ENCODE assay signal across 1 cellular context in the genomic region with DNA sequence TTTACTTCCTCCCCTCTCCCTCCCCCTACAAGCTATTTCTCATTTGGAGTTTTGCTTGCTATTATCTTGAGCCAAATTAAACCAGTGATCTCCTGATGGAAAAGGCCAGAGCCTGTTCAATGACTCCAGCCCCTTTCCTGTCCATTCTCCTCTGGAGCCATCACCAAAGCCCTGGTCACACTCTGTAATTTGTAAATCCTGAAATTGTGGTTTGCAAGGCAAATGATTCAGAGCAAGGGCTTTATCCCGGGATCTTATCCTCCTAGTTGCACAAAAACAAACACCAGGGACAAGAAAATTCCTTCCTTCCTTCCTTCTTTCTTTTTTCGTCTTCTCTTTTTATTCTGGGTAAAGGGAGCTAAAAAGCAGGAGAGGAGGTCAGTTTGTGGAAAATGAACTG.
TF ChIP-seq lines count a peak whose summit lies in the region.

No MANE protein-coding gene starts in this region.

TF ChIP-seq in SK-N-SH, 30 proteins besides CTCF, POLR2A, EP300 and RAD21 (continued from another document):
- TF ChIP-seq, protein P1, sequence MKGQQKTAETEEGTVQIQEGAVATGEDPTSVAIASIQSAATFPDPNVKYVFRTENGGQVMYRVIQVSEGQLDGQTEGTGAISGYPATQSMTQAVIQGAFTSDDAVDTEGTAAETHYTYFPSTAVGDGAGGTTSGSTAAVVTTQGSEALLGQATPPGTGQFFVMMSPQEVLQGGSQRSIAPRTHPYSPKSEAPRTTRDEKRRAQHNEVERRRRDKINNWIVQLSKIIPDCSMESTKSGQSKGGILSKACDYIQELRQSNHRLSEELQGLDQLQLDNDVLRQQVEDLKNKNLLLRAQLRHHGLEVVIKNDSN (IDR thresholded peaks at IDR 0.05; ENCODE audit: borderline replicate concordance, low read depth): no peak
- TF ChIP-seq, protein P2, sequence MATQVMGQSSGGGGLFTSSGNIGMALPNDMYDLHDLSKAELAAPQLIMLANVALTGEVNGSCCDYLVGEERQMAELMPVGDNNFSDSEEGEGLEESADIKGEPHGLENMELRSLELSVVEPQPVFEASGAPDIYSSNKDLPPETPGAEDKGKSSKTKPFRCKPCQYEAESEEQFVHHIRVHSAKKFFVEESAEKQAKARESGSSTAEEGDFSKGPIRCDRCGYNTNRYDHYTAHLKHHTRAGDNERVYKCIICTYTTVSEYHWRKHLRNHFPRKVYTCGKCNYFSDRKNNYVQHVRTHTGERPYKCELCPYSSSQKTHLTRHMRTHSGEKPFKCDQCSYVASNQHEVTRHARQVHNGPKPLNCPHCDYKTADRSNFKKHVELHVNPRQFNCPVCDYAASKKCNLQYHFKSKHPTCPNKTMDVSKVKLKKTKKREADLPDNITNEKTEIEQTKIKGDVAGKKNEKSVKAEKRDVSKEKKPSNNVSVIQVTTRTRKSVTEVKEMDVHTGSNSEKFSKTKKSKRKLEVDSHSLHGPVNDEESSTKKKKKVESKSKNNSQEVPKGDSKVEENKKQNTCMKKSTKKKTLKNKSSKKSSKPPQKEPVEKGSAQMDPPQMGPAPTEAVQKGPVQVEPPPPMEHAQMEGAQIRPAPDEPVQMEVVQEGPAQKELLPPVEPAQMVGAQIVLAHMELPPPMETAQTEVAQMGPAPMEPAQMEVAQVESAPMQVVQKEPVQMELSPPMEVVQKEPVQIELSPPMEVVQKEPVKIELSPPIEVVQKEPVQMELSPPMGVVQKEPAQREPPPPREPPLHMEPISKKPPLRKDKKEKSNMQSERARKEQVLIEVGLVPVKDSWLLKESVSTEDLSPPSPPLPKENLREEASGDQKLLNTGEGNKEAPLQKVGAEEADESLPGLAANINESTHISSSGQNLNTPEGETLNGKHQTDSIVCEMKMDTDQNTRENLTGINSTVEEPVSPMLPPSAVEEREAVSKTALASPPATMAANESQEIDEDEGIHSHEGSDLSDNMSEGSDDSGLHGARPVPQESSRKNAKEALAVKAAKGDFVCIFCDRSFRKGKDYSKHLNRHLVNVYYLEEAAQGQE (IDR thresholded peaks at IDR 0.05; ENCODE audit: low read depth, low read length): no peak
- TF ChIP-seq JUND (IDR thresholded peaks at IDR 0.05) (no peak), TEAD4 (IDR thresholded peaks at IDR 0.05; ENCODE audit: borderline replicate concordance, insufficient read depth) (no peak), ELF1 (IDR thresholded peaks at IDR 0.05) (no peak), FOXM1 (IDR thresholded peaks at IDR 0.05; ENCODE audit: low read depth) (no peak), GATA2 (CRISPR knock-in tag; IDR thresholded peaks at IDR 0.05) (no peak), TCF12 (IDR thresholded peaks at IDR 0.05) (no peak), RFX5 (IDR thresholded peaks at IDR 0.05; ENCODE audit: low read length) (no peak), EZH2phosphoT487 (IDR thresholded peaks at IDR 0.05; ENCODE audit: borderline replicate concordance, low read depth) (no peak)
